ENCODE assay signal across 20 cellular contexts in genomic region chr17:75630071-75630917, GRCh38. TPM values are rescaled to one million over a fixed set of nuclear protein-coding genes. Genes with fewer than 3 reads are reported as not detected.
DNase-seq lines count a peak whose midpoint lies in the region; ATAC-seq, FAIRE-seq and TF ChIP-seq lines count a peak whose summit lies in the region.
"Had no signal": no experiment of that assay in that cellular context is flagged by ENCODE, and none has a peak within 500 bp of the region (broad histone marks: within the 10 kb centered on the region; RNA-seq: fewer than 3 reads in every experiment).

No MANE protein-coding gene starts in this region.

- DNase-seq in K562 (ENCODE audit: extremely low read depth in 1 of 4, low spot score in 3 of 4) (no peak), osteoblast (ENCODE audit: insufficient read length, low spot score, missing footprints) (peak; percentile 75), NCI-H510A (lab: John Stamatoyannopoulos, UW) (no peak), thyroid gland (no peak)
- DNase-seq: CD4-positive, alpha-beta T cell; GM23248; H7; KBM-7; NCI-H1105 treated with DMSO at 0.1 percent for 48 hours; NCI-H2029; NCI-H446; NCI-H526; NCI-H82; NK-92 treated with Interleukin-12 subunit alpha and Interleukin-12 subunit beta, amount 100 ng/mL, for 24 hours; PC-3 had no signal

- H3K9me3 ChIP-seq in BLaER1, result no peaks in the 10 kb centered on the region
- no peaks in the 10 kb centered on the region for H3K9me3 ChIP-seq in K562 (replicated peaks; ENCODE audit: control insufficient read depth, insufficient read depth, low read depth, low read length)
- H3K9me3 ChIP-seq in osteoblast (ENCODE audit: low read depth, low read length), result no peaks in the 10 kb centered on the region
- H3K9me3 ChIP-seq in thyroid gland, result no peaks in the 10 kb centered on the region
- H3K9me3 ChIP-seq: BLaER1 treated with 17β-estradiol and CSF1 and Interleukin-3, amounts not matched to agents 10 nM and 100 nM; SJSA1 had no signal

- H3K36me3 ChIP-seq in BLaER1, result peaks cover 28% of the 10 kb centered on the region
- peaks cover 4% of the 10 kb centered on the region; the same call in 2 of the 3 replicates for H3K36me3 ChIP-seq in K562 (ENCODE audit: control insufficient read depth, insufficient read depth, low read length)
- no peaks in the 10 kb centered on the region for H3K36me3 ChIP-seq in osteoblast (ENCODE audit: insufficient read depth, low read length)
- peaks cover 24 to 34% of the 10 kb centered on the region in 2 donors for H3K36me3 ChIP-seq in thyroid gland

- ATAC-seq in K562, result no peak
- ATAC-seq: PC-3 had no signal

- intact Hi-C loops in K562 (cut with micrococcal nuclease) (no loop called here), thyroid gland (cut with DNase I) (loop anchor here (5.0 kb wide), 1 partner anchor 122 kb away; no protein-coding TSS in a partner anchor)

- H3K79me2 ChIP-seq in K562 (ENCODE audit: control insufficient read depth, insufficient read depth, low read length) (no peaks in the 10 kb centered on the region), osteoblast (ENCODE audit: insufficient read depth, low read length) (no peaks in the 10 kb centered on the region)

- no peaks in the 10 kb centered on the region for H3K9me1 ChIP-seq in K562 (ENCODE audit: control insufficient read depth, insufficient read depth, low read length)

- no peak overlapping the region for H3K4me3 ChIP-seq in BLaER1
- H3K4me3 ChIP-seq in K562, result no peak overlapping the region
- H3K4me3 ChIP-seq in osteoblast (ENCODE audit: insufficient read depth, low read length), result no peak overlapping the region
- H3K4me3 ChIP-seq in thyroid gland (replicated peaks in 1 of 3), result no peak overlapping the region
- H3K4me3 ChIP-seq: BLaER1 treated with 17β-estradiol and CSF1 and Interleukin-3, amounts not matched to agents 10 nM and 100 nM; GM23248; SJSA1 had no signal

- peak overlapping the region; percentile 87; the same call in 1 of the 2 replicates for H3K4me2 ChIP-seq in BLaER1
- H3K4me2 ChIP-seq in K562 (ENCODE audit: insufficient read depth, low read length), result no peak overlapping the region
- no peak overlapping the region for H3K4me2 ChIP-seq in osteoblast (ENCODE audit: insufficient read depth, low read length)

- FAIRE-seq in K562 (lab: Jason Lieb, UNC), result no peak
- FAIRE-seq: D721Med had no signal

- H3K9ac ChIP-seq in BLaER1 (no peak overlapping the region), K562 (ENCODE audit: insufficient read depth in 1 of 2, low read depth in 2 of 2, low read length in 2 of 2) (peak overlapping the region in 1 of 2 experiments; percentile 11; a peak in 1 of 4 replicates)
- H3K9ac ChIP-seq: GM23248 had no signal

- CTCF ChIA-PET in K562 (lab: Yijun Ruan, JAX; ENCODE audit: low intra/inter-chr PET ratio), result no interaction called here

- peak overlapping the region; percentile 97 for H3K27ac ChIP-seq in BLaER1
- H3K27ac ChIP-seq in K562 (ENCODE audit: extremely low read depth, low read depth, low read length), result no peak overlapping the region
- H3K27ac ChIP-seq in osteoblast (ENCODE audit: low read depth, low read length), result no peak overlapping the region
- no peak overlapping the region for H3K27ac ChIP-seq in thyroid gland
- H3K27ac ChIP-seq: GM23248, SJSA1 had no signal

- POLR2A ChIA-PET in K562 (lab: Yijun Ruan, JAX), result interaction anchor here (0.6 to 0.8 kb wide), 2 partner anchors 108 to 120 kb away, joined by 3 read pairs; no protein-coding TSS in a partner anchor

- no TSS peak for BruUV-seq in K562 (replicated peaks; lab: Mats Ljungman, UMichigan)

- TF ChIP-seq CTCF in K562 (IDR thresholded peaks at IDR 0.05 in 2 of 3, conservative IDR thresholded peaks at IDR 0.05 in 1 of 3; ENCODE audit: insufficient read depth in 2 of 3, low read depth in 1 of 3, low read length in 3 of 3), result no peak
- no peak for TF ChIP-seq CTCF in osteoblast (IDR thresholded peaks at IDR 0.05; ENCODE audit: extremely low read depth, low read depth, low read length)
- no peak for TF ChIP-seq CTCF in thyroid gland (IDR thresholded peaks at IDR 0.05)

- TF ChIP-seq POLR2A in K562 (conservative IDR thresholded peaks at IDR 0.05) (no peak), thyroid gland (IDR thresholded peaks at IDR 0.05) (no peak)

- H3K4me1 ChIP-seq in BLaER1, result peaks cover 96% of the 10 kb centered on the region
- peaks cover 19 to 76% of the 10 kb centered on the region in 2 experiments for H3K4me1 ChIP-seq in K562 (replicated peaks in 1 of 2; ENCODE audit: control insufficient read depth in 2 of 2, insufficient read depth in 2 of 2, low read length in 2 of 2)
- peaks cover 14% of the 10 kb centered on the region for H3K4me1 ChIP-seq in osteoblast (ENCODE audit: insufficient read depth, low read length)
- peaks cover 21 to 29% of the 10 kb centered on the region in 2 donors for H3K4me1 ChIP-seq in thyroid gland

- H3K27me3 ChIP-seq in BLaER1 (no peaks in the 10 kb centered on the region), K562 (ENCODE audit: control insufficient read depth in 2 of 2, insufficient read depth in 2 of 2, low read length in 2 of 2) (no peaks in the 10 kb centered on the region), osteoblast (ENCODE audit: insufficient read depth, low read length) (no peaks in the 10 kb centered on the region), thyroid gland (no peaks in the 10 kb centered on the region)
- H3K27me3 ChIP-seq: SJSA1 had no signal

- H2AFZ ChIP-seq in K562 (ENCODE audit: low read depth, low read length) (no peak overlapping the region), osteoblast (ENCODE audit: low read length) (no peak overlapping the region)
- H2AFZ ChIP-seq: GM23248 had no signal

- WGBS in K562 (ENCODE audit: insufficient coverage, low coverage, missing lambda C conversion rate), result 87% methylated on average over 21 of the region's 26 CpGs
- WGBS in thyroid gland, 2 donors, result 95% methylated on average over 9 to 11 of the region's 26 CpGs

- no peak for TF ChIP-seq RAD21 in K562 (CRISPR knock-in tag; conservative IDR thresholded peaks at IDR 0.05 in 1 of 2, IDR thresholded peaks at IDR 0.05 in 1 of 2)

- H4K20me1 ChIP-seq in BLaER1 (peaks cover 21% of the 10 kb centered on the region), K562 (replicated peaks; ENCODE audit: control insufficient read depth, insufficient read depth, low read length) (peaks cover 13% of the 10 kb centered on the region; the same call in 1 of the 2 replicates), osteoblast (ENCODE audit: insufficient read depth, low read length) (peaks cover 11% of the 10 kb centered on the region)

- in situ Hi-C loops in K562 (cut with MboI), result no loop called here

- TF ChIP-seq EP300 in K562 (IDR thresholded peaks at IDR 0.05; ENCODE audit: low read length), result no peak

RNA-seq across cellular contexts. Expression of gene SMIM5, which starts 2.9 kb away (rescaled TPM):
- total RNA-seq in K562 (2011; cell fraction: chromatin; rRNA removed; ENCODE audit: low replicate concordance), result 0.16 TPM in 1 of 2 replicates, not detected in the other
- 0.13 TPM in 1 of 2 replicates, not detected in the other for total RNA-seq in K562 (2011; cell fraction: nucleolus; rRNA removed)
- not detected in 2 replicates for total RNA-seq in K562 (2011; cell fraction: nucleoplasm; rRNA removed)
- not detected in 2 replicates for total RNA-seq in K562 (2014; rRNA removed)
- total RNA-seq in K562 (2014; rRNA removed; fragmentation: Illumina TruSeq; extraction: Trizol), result not detected in 2 replicates
- not detected in 2 replicates for total RNA-seq in K562 (2015; rRNA removed; fragmentation: Illumina TruSeq; extraction: Trizol)
- not detected in 2 replicates for total RNA-seq in K562 (2021)
- polyA plus RNA-seq in K562 (2011; rRNA removed), result not detected in 2 replicates
- polyA plus RNA-seq in K562 (2011; cell fraction: cytosol; rRNA removed), result 0.04 TPM in 1 of 2 replicates, not detected in the other
- polyA plus RNA-seq in K562 (2011; cell fraction: nucleus; rRNA removed), result not detected in 2 replicates
- polyA plus RNA-seq in K562 (2012), result 0.14 and 0.17 TPM in 2 replicates
- polyA plus RNA-seq in K562 (2014; fragmentation: Illumina TruSeq; extraction: Trizol), result not detected in 2 replicates
- not detected for polyA plus RNA-seq in K562 (2014; fragmentation: Nextera tagmentation; extraction: Ambion mirVana)
- polyA plus RNA-seq in K562 (2014; rRNA removed), result 0.08 TPM in 1 of 2 replicates, not detected in the other
- polyA minus RNA-seq in K562 (2011; rRNA and poly(A)+ RNA removed), result not detected in 2 replicates
- polyA minus RNA-seq in K562 (2011; cell fraction: cytosol; rRNA and poly(A)+ RNA removed), result not detected in 2 replicates
- polyA minus RNA-seq in K562 (2011; cell fraction: nucleus; rRNA and poly(A)+ RNA removed), result not detected in 2 replicates
- under 0.01 TPM in 1 of 2 replicates, not detected in the other for total RNA-seq in osteoblast
- 10 to 100 TPM in 2 of 4 donors, 1 to 10 TPM in 2; 2.3 to 13.6 (median 7.9) TPM for total RNA-seq in thyroid gland
- total RNA-seq: GM23248, H7 had no signal
- polyA plus RNA-seq: AG04450 had no signal

RNA-seq across cellular contexts. Expression of gene RECQL5, which starts 36.7 kb away (rescaled TPM):
- 97.0 and 197 TPM in 2 replicates for total RNA-seq in K562 (2011; cell fraction: chromatin; rRNA removed; ENCODE audit: low replicate concordance)
- 104 and 108 TPM in 2 replicates for total RNA-seq in K562 (2011; cell fraction: nucleolus; rRNA removed)
- 77.7 and 81.3 TPM in 2 replicates for total RNA-seq in K562 (2011; cell fraction: nucleoplasm; rRNA removed)
- total RNA-seq in K562 (2014; rRNA removed) (25.2 and 26.8 TPM in 2 replicates), K562 (2014; rRNA removed; fragmentation: Illumina TruSeq; extraction: Trizol) (12.3 and 14.5 TPM in 2 replicates), K562 (2015; rRNA removed; fragmentation: Illumina TruSeq; extraction: Trizol) (15.2 and 15.9 TPM in 2 replicates), K562 (2021) (34.8 and 35.7 TPM in 2 replicates), osteoblast (17.7 and 24.5 TPM in 2 replicates), thyroid gland (10 to 100 TPM; 41.9 to 91.8 (median 70.1) TPM)
- polyA plus RNA-seq in K562 (2011; rRNA removed) (16.4 and 20.4 TPM in 2 replicates), K562 (2014; fragmentation: Illumina TruSeq; extraction: Trizol) (23.1 and 27.9 TPM in 2 replicates), K562 (2014; fragmentation: Nextera tagmentation; extraction: Ambion mirVana) (1 to 10 TPM; 4.1 to 5.8 TPM), K562 (2014; rRNA removed) (23.1 and 27.1 TPM in 2 replicates)
- 10.3 and 14.7 TPM in 2 replicates for polyA plus RNA-seq in K562 (2011; cell fraction: cytosol; rRNA removed)
- 132 and 169 TPM in 2 replicates for polyA plus RNA-seq in K562 (2011; cell fraction: nucleus; rRNA removed)
- 19.7 and 37.0 TPM in 2 replicates for polyA plus RNA-seq in K562 (2012)
- polyA minus RNA-seq in K562 (2011; rRNA and poly(A)+ RNA removed), result 20.8 and 22.5 TPM in 2 replicates
- 11.2 and 20.5 TPM in 2 replicates for polyA minus RNA-seq in K562 (2011; cell fraction: cytosol; rRNA and poly(A)+ RNA removed)
- polyA minus RNA-seq in K562 (2011; cell fraction: nucleus; rRNA and poly(A)+ RNA removed), result 31.6 and 42.1 TPM in 2 replicates

RNA-seq across cellular contexts. Expression of gene SAP30BP, which starts 36.8 kb away (rescaled TPM):
- 143 and 213 TPM in 2 replicates for total RNA-seq in K562 (2011; cell fraction: chromatin; rRNA removed; ENCODE audit: low replicate concordance)
- 100 and 111 TPM in 2 replicates for total RNA-seq in K562 (2011; cell fraction: nucleolus; rRNA removed)
- total RNA-seq in K562 (2011; cell fraction: nucleoplasm; rRNA removed), result 123 and 149 TPM in 2 replicates
- 57.9 and 59.7 TPM in 2 replicates for total RNA-seq in K562 (2014; rRNA removed)
- 45.3 and 51.8 TPM in 2 replicates for total RNA-seq in K562 (2014; rRNA removed; fragmentation: Illumina TruSeq; extraction: Trizol)
- 62.4 and 64.7 TPM in 2 replicates for total RNA-seq in K562 (2015; rRNA removed; fragmentation: Illumina TruSeq; extraction: Trizol)
- total RNA-seq in K562 (2021), result 60.6 and 71.7 TPM in 2 replicates
- polyA plus RNA-seq in K562 (2011; rRNA removed), result 69.3 and 70.7 TPM in 2 replicates
- 58.9 and 85.2 TPM in 2 replicates for polyA plus RNA-seq in K562 (2011; cell fraction: cytosol; rRNA removed)
- 164 and 209 TPM in 2 replicates for polyA plus RNA-seq in K562 (2011; cell fraction: nucleus; rRNA removed)
- 49.6 and 51.6 TPM in 2 replicates for polyA plus RNA-seq in K562 (2012)
- 90.8 and 91.7 TPM in 2 replicates for polyA plus RNA-seq in K562 (2014; fragmentation: Illumina TruSeq; extraction: Trizol)
- 100 to 1,000 TPM; 103 to 154 TPM for polyA plus RNA-seq in K562 (2014; fragmentation: Nextera tagmentation; extraction: Ambion mirVana)
- 67.8 and 86.4 TPM in 2 replicates for polyA plus RNA-seq in K562 (2014; rRNA removed)
- 49.7 and 52.3 TPM in 2 replicates for polyA minus RNA-seq in K562 (2011; rRNA and poly(A)+ RNA removed)
- polyA minus RNA-seq in K562 (2011; cell fraction: cytosol; rRNA and poly(A)+ RNA removed), result 25.6 and 27.8 TPM in 2 replicates
- 44.7 and 59.0 TPM in 2 replicates for polyA minus RNA-seq in K562 (2011; cell fraction: nucleus; rRNA and poly(A)+ RNA removed)
- total RNA-seq in osteoblast, result 48.1 and 60.7 TPM in 2 replicates
- total RNA-seq in thyroid gland, result 10 to 100 TPM; 52.5 to 83.6 (median 72.7) TPM

RNA-seq across cellular contexts. Expression of gene MYO15B, which starts 42.7 kb away (rescaled TPM):
- 8.9 and 39.4 TPM in 2 replicates for total RNA-seq in K562 (2011; cell fraction: chromatin; rRNA removed; ENCODE audit: low replicate concordance)
- total RNA-seq in K562 (2011; cell fraction: nucleolus; rRNA removed), result 22.5 and 24.7 TPM in 2 replicates
- 11.1 and 14.7 TPM in 2 replicates for total RNA-seq in K562 (2011; cell fraction: nucleoplasm; rRNA removed)
- total RNA-seq in K562 (2014; rRNA removed) (0.05 and 0.24 TPM in 2 replicates), K562 (2014; rRNA removed; fragmentation: Illumina TruSeq; extraction: Trizol) (1.2 TPM in 1 of 2 replicates, not detected in the other), K562 (2015; rRNA removed; fragmentation: Illumina TruSeq; extraction: Trizol) (0.83 TPM in 2 replicates), K562 (2021) (1.5 and 3.1 TPM in 2 replicates), osteoblast (0.88 and 1.4 TPM in 2 replicates), thyroid gland (100 to 1,000 TPM in 2 of 4 donors, 10 to 100 TPM in 2; 64.9 to 209 (median 120) TPM)
- polyA plus RNA-seq in K562 (2011; rRNA removed) (0.82 and 1.2 TPM in 2 replicates), K562 (2014; fragmentation: Illumina TruSeq; extraction: Trizol) (0.12 and 0.76 TPM in 2 replicates), K562 (2014; fragmentation: Nextera tagmentation; extraction: Ambion mirVana) (not detected), K562 (2014; rRNA removed) (0.98 and 1.5 TPM in 2 replicates)
- polyA plus RNA-seq in K562 (2011; cell fraction: cytosol; rRNA removed), result 0.39 and 0.49 TPM in 2 replicates
- polyA plus RNA-seq in K562 (2011; cell fraction: nucleus; rRNA removed), result 15.0 and 17.9 TPM in 2 replicates
- 1.2 and 10.8 TPM in 2 replicates for polyA plus RNA-seq in K562 (2012)
- polyA minus RNA-seq in K562 (2011; rRNA and poly(A)+ RNA removed), result 0.70 and 1.0 TPM in 2 replicates
- not detected in 2 replicates for polyA minus RNA-seq in K562 (2011; cell fraction: cytosol; rRNA and poly(A)+ RNA removed)
- polyA minus RNA-seq in K562 (2011; cell fraction: nucleus; rRNA and poly(A)+ RNA removed), result 7.7 and 8.5 TPM in 2 replicates
